4 cellular contexts compared by ENCODE assay signal in the genomic region with DNA sequence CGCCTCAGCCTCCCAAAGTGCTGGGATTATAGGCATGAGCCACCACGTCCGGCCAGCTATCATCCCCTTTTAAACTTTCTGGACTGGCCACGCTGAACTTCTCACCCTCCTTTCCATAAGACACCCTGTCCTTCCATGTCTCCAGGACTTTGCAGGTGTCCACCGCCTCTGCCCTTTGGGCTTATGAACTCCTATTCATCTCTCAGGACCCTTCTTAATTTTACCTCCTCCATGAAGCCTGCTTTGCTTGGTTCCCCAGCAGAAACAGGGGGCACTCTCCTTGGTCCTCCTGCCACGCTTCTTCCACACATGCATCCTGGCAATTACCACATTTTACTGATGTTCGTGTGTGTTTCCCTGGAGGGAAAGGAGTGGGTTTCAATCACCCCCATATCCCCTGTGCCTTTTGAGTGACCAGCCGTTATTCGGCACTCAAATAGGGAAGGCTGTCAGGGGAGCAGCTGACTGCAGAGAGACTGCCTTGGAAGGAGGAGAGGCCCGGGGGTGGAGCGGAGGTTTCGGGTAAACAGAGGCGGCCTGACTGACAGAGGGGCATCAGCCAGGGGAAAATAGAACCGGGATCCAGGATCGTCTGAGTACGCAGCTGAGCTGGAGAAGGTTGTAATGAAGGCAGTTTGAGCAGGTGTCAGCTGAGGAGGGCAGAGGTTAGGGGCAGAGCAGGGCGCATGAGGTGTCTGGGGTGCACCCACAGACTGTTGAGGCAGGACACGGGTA.
TF ChIP-seq lines count a peak whose summit lies in the region.

No MANE protein-coding gene starts in this region.

TF ChIP-seq in SK-N-SH treated with all-trans-retinoic acid at 6 μM for 48 hours, 23 proteins besides CTCF, POLR2A, EP300 and RAD21:
- TF ChIP-seq, protein P1, sequence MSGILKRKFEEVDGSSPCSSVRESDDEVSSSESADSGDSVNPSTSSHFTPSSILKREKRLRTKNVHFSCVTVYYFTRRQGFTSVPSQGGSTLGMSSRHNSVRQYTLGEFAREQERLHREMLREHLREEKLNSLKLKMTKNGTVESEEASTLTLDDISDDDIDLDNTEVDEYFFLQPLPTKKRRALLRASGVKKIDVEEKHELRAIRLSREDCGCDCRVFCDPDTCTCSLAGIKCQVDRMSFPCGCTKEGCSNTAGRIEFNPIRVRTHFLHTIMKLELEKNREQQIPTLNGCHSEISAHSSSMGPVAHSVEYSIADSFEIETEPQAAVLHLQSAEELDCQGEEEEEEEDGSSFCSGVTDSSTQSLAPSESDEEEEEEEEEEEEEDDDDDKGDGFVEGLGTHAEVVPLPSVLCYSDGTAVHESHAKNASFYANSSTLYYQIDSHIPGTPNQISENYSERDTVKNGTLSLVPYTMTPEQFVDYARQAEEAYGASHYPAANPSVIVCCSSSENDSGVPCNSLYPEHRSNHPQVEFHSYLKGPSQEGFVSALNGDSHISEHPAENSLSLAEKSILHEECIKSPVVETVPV (CRISPR knock-in tag; IDR thresholded peaks at IDR 0.05): no peak
- TF ChIP-seq ZFP3 (CRISPR knock-in tag; IDR thresholded peaks at IDR 0.05) (peak; percentile 89), GLIS3 (CRISPR knock-in tag; IDR thresholded peaks at IDR 0.05) (no peak)

TF ChIP-seq in SK-N-SH, 30 proteins besides CTCF, POLR2A, EP300 and RAD21:
- TF ChIP-seq RCOR1 (IDR thresholded peaks at IDR 0.05; ENCODE audit: low read length): no peak
- TF ChIP-seq JUND (IDR thresholded peaks at IDR 0.05): no peak
- TF ChIP-seq, protein P2, sequence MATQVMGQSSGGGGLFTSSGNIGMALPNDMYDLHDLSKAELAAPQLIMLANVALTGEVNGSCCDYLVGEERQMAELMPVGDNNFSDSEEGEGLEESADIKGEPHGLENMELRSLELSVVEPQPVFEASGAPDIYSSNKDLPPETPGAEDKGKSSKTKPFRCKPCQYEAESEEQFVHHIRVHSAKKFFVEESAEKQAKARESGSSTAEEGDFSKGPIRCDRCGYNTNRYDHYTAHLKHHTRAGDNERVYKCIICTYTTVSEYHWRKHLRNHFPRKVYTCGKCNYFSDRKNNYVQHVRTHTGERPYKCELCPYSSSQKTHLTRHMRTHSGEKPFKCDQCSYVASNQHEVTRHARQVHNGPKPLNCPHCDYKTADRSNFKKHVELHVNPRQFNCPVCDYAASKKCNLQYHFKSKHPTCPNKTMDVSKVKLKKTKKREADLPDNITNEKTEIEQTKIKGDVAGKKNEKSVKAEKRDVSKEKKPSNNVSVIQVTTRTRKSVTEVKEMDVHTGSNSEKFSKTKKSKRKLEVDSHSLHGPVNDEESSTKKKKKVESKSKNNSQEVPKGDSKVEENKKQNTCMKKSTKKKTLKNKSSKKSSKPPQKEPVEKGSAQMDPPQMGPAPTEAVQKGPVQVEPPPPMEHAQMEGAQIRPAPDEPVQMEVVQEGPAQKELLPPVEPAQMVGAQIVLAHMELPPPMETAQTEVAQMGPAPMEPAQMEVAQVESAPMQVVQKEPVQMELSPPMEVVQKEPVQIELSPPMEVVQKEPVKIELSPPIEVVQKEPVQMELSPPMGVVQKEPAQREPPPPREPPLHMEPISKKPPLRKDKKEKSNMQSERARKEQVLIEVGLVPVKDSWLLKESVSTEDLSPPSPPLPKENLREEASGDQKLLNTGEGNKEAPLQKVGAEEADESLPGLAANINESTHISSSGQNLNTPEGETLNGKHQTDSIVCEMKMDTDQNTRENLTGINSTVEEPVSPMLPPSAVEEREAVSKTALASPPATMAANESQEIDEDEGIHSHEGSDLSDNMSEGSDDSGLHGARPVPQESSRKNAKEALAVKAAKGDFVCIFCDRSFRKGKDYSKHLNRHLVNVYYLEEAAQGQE (IDR thresholded peaks at IDR 0.05; ENCODE audit: low read depth, low read length): no peak
- TF ChIP-seq IRF3 (IDR thresholded peaks at IDR 0.05; ENCODE audit: low read depth, low read length): no peak
- no peak for TF ChIP-seq TEAD4 (IDR thresholded peaks at IDR 0.05; ENCODE audit: borderline replicate concordance, insufficient read depth)
- TF ChIP-seq RXRA (IDR thresholded peaks at IDR 0.05; ENCODE audit: borderline replicate concordance, low read depth): no peak
- TF ChIP-seq FOXM1 (IDR thresholded peaks at IDR 0.05; ENCODE audit: low read depth): no peak
- TF ChIP-seq PBX3 (IDR thresholded peaks at IDR 0.05): no peak
- TF ChIP-seq POLR2AphosphoS5 (IDR thresholded peaks at IDR 0.05; ENCODE audit: low read depth, low read length): no peak
- no peak for TF ChIP-seq GABPA (IDR thresholded peaks at IDR 0.05; ENCODE audit: low read depth)

TF ChIP-seq in HEK293, 187 proteins besides CTCF, POLR2A, EP300 and RAD21:
- TF ChIP-seq ZFP3 (tag by site-specific recombination; IDR thresholded peaks at IDR 0.05; ENCODE audit: low read depth): peak; percentile 58; the same call in 1 of the 2 replicates
- no peak for TF ChIP-seq ZNF202 (tag by site-specific recombination; IDR thresholded peaks at IDR 0.05; ENCODE audit: borderline replicate concordance)
TF ChIP-seq in HEK293: peak in this region for 1.

TF ChIP-seq in H1, 55 proteins besides CTCF, POLR2A, EP300 and RAD21:
- TF ChIP-seq YY1 (IDR thresholded peaks at IDR 0.05; ENCODE audit: low read depth, low read length) (no peak), CBX5 (IDR thresholded peaks at IDR 0.05; ENCODE audit: low read depth, low read length) (no peak), SRF (IDR thresholded peaks at IDR 0.05; ENCODE audit: low read depth, low read length) (no peak), TBP (IDR thresholded peaks at IDR 0.05; ENCODE audit: low read depth, low read length) (no peak), FOSL1 (IDR thresholded peaks at IDR 0.05; ENCODE audit: insufficient read depth, low read depth, low read length) (no peak), CBX8 (IDR thresholded peaks at IDR 0.05; ENCODE audit: borderline replicate concordance, low read depth, low read length) (no peak), SIRT6 (IDR thresholded peaks at IDR 0.05; ENCODE audit: low read length) (no peak), NRF1 (IDR thresholded peaks at IDR 0.05; ENCODE audit: low read depth, low read length) (no peak), SUZ12 (IDR thresholded peaks at IDR 0.05; ENCODE audit: low read length) (no peak), SP2 (IDR thresholded peaks at IDR 0.05; ENCODE audit: low read length) (no peak), KDM5A (IDR thresholded peaks at IDR 0.05; ENCODE audit: low read length) (no peak), BCL11A (IDR thresholded peaks at IDR 0.05; ENCODE audit: low read depth in 2 of 2, low read length in 2 of 2) (no peak)
- TF ChIP-seq, protein P3, sequence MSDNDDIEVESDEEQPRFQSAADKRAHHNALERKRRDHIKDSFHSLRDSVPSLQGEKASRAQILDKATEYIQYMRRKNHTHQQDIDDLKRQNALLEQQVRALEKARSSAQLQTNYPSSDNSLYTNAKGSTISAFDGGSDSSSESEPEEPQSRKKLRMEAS (IDR thresholded peaks at IDR 0.05): no peak
- TF ChIP-seq, protein P4, sequence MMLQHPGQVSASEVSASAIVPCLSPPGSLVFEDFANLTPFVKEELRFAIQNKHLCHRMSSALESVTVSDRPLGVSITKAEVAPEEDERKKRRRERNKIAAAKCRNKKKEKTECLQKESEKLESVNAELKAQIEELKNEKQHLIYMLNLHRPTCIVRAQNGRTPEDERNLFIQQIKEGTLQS (IDR thresholded peaks at IDR 0.05; ENCODE audit: insufficient read depth, low read depth, low read length): no peak
- TF ChIP-seq, protein P5, sequence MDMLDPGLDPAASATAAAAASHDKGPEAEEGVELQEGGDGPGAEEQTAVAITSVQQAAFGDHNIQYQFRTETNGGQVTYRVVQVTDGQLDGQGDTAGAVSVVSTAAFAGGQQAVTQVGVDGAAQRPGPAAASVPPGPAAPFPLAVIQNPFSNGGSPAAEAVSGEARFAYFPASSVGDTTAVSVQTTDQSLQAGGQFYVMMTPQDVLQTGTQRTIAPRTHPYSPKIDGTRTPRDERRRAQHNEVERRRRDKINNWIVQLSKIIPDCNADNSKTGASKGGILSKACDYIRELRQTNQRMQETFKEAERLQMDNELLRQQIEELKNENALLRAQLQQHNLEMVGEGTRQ (IDR thresholded peaks at IDR 0.05; ENCODE audit: low read length): no peak
